ENCODE assay signal across 17 cellular contexts in genomic region chr2:237254369-237254861, GRCh38.
A peak's percentile ranks its signal among the peaks of the same experiment; 100 is the strongest.
DNase-seq lines count a peak whose midpoint lies in the region; ATAC-seq and TF ChIP-seq lines count a peak whose summit lies in the region.
"Had no signal": no experiment of that assay in that cellular context is flagged by ENCODE, and none has a peak within 500 bp of the region (broad histone marks: within the 10 kb centered on the region; RNA-seq: fewer than 3 reads in every experiment).

No MANE protein-coding gene starts in this region.

- whole genome bisulfite sequencing in suprapubic skin = 53% methylated on average over 2 of the region's 2 CpGs

- TF ChIP-seq POLR2A in suprapubic skin (IDR thresholded peaks at IDR 0.05) = no peak

- no peaks in the 10 kb centered on the region for H3K9me3 ChIP-seq in left ventricle myocardium inferior (replicated peaks)
- no peaks in the 10 kb centered on the region for H3K9me3 ChIP-seq in suprapubic skin
- H3K9me3 ChIP-seq in upper lobe of right lung = no peaks in the 10 kb centered on the region
- H3K9me3 ChIP-seq: adrenal gland had no signal

- H3K4me3 ChIP-seq in left ventricle myocardium inferior = no peak overlapping the region
- H3K4me3 ChIP-seq in suprapubic skin = no peak overlapping the region
- H3K4me3 ChIP-seq in upper lobe of right lung = no peak overlapping the region
- H3K4me3 ChIP-seq: adrenal gland, dorsolateral prefrontal cortex had no signal

- H3K4me1 ChIP-seq in left ventricle myocardium inferior (peaks cover 19% of the 10 kb centered on the region), suprapubic skin (peaks cover 35% of the 10 kb centered on the region), upper lobe of right lung (peaks cover 13% of the 10 kb centered on the region)
- H3K4me1 ChIP-seq: foreskin keratinocyte had no signal

- DNase-seq in DMS53 (lab: John Stamatoyannopoulos, UW) (peak; percentile 65), DMS53 treated with DMSO at 0.1 percent for 48 hours (lab: John Stamatoyannopoulos, UW; ENCODE audit: unreplicated experiment) (no peak), amniotic epithelial cell (ENCODE audit: low read depth) (peak; percentile 74), left ventricle myocardium inferior (no peak), suprapubic skin (ENCODE audit: low spot score in 2 of 2) (no peak), KBM-7 (no peak), upper lobe of right lung (no peak)
- DNase-seq: activated CD4-positive, alpha-beta T cell treated with anti-CD3 and anti-CD28 coated beads, Interleukin-2, amount 10 ng/mL, durations not matched to agents 24 days and 14 days; activated T-cell treated with anti-CD3 and anti-CD28 coated beads, Interleukin-2, amount 50 U/mL, for 4 hours; adrenal gland; dorsolateral prefrontal cortex; immature natural killer cell; NCI-H1105 treated with DMSO at 0.1 percent for 48 hours; stimulated activated CD4-positive, alpha-beta T cell treated with anti-CD3 and anti-CD28 coated beads, Interleukin-4, amount 100 ng/mL, for 1 hour had no signal

- H3K27me3 ChIP-seq in left ventricle myocardium inferior (ENCODE audit: low read depth) = no peaks in the 10 kb centered on the region
- no peaks in the 10 kb centered on the region for H3K27me3 ChIP-seq in suprapubic skin
- no peaks in the 10 kb centered on the region for H3K27me3 ChIP-seq in upper lobe of right lung
- H3K27me3 ChIP-seq: adrenal gland had no signal

- peak overlapping the region; percentile 69 for H3K27ac ChIP-seq in left ventricle myocardium inferior (replicated peaks)
- H3K27ac ChIP-seq in suprapubic skin = peak overlapping the region; percentile 80
- no peak overlapping the region for H3K27ac ChIP-seq in upper lobe of right lung
- H3K27ac ChIP-seq: 22Rv1, dorsolateral prefrontal cortex, foreskin keratinocyte had no signal

- intact Hi-C loops in left ventricle myocardium inferior (cut with micrococcal nuclease) = no loop called here
- intact Hi-C loops in upper lobe of right lung (cut with DNase I) = no loop called here

- in situ Hi-C loops in KBM-7 (cut with MboI; ENCODE audit: low pct_unique_long_range_greater_than_20kb, low sequenced_read_pairs) = no loop called here

- no peak for ATAC-seq in upper lobe of right lung
- ATAC-seq in HG02885 (IDR thresholded peaks at IDR 0.05; ENCODE audit: poor library complexity, unreplicated experiment) = no peak
- ATAC-seq: activated T-cell treated with anti-CD3 and anti-CD28 coated beads, Interleukin-2, amount 50 U/mL, for 4 hours; foreskin keratinocyte had no signal

- no peaks in the 10 kb centered on the region for H3K36me3 ChIP-seq in left ventricle myocardium inferior
- H3K36me3 ChIP-seq in suprapubic skin = no peaks in the 10 kb centered on the region
- H3K36me3 ChIP-seq in upper lobe of right lung = no peaks in the 10 kb centered on the region
- H3K36me3 ChIP-seq: adrenal gland had no signal

- TF ChIP-seq CTCF in left ventricle myocardium inferior (IDR thresholded peaks at IDR 0.05; ENCODE audit: borderline replicate concordance) (no peak), suprapubic skin (IDR thresholded peaks at IDR 0.05) (no peak), upper lobe of right lung (IDR thresholded peaks at IDR 0.05) (no peak)

- TF ChIP-seq EP300 in suprapubic skin (IDR thresholded peaks at IDR 0.05) = no peak

Comparison
In these comparisons a context has a peak if more than half of its experiments do, and no peak if none do; other contexts are left out.
1. DNase-seq: peak in DMS53 (single experiment) and amniotic epithelial cell (single experiment); none in DMS53 treated with DMSO at 0.1 percent for 48 hours (single experiment), left ventricle myocardium inferior (single experiment), suprapubic skin (0 of 2), KBM-7 (single experiment) and upper lobe of right lung (single experiment).